17 cellular contexts compared by ENCODE assay signal in genomic region chr2:36594849-36595248, GRCh38. TPM values are rescaled to one million over a fixed set of nuclear protein-coding genes. Genes with fewer than 3 reads are reported as not detected.
DNase-seq lines count a peak whose midpoint lies in the region; ATAC-seq and TF ChIP-seq lines count a peak whose summit lies in the region.
"Had no signal": no experiment of that assay in that cellular context is flagged by ENCODE, and none has a peak within 500 bp of the region (broad histone marks: within the 10 kb centered on the region; RNA-seq: fewer than 3 reads in every experiment).

No MANE protein-coding gene starts in this region.

- H3K18ac ChIP-seq in IMR-90 (ENCODE audit: low read depth, low read length): no peak overlapping the region

- TF ChIP-seq CTCF in IMR-90 (conservative IDR thresholded peaks at IDR 0.05; ENCODE audit: low read depth, low read length) (no peak), colonic mucosa (IDR thresholded peaks at IDR 0.05) (no peak), nephron (IDR thresholded peaks at IDR 0.05; ENCODE audit: unreplicated experiment in 3 of 3) (no peak), ovary (IDR thresholded peaks at IDR 0.05) (no peak)

- no peak overlapping the region for H2BK20ac ChIP-seq in IMR-90 (ENCODE audit: low read depth, low read length)

- no peak overlapping the region for H2AFZ ChIP-seq in IMR-90 (replicated peaks; ENCODE audit: low read length, poor library complexity)

- H3K27me3 Mint-ChIP-seq in nephron (ENCODE audit: low read depth): no peaks in the 10 kb centered on the region
- no peaks in the 10 kb centered on the region for H3K27me3 Mint-ChIP-seq in activated CD8-positive, alpha-beta memory T cell treated with anti-CD3 and anti-CD28 coated beads, Interleukin-2, amount 10 ng/mL, durations not matched to agents 7 days and 5 days
- H3K27me3 Mint-ChIP-seq: CD4-positive, CD25-positive, alpha-beta regulatory T cell had no signal

- H4K20me1 ChIP-seq in IMR-90 (ENCODE audit: insufficient read depth, low read length): peaks cover 25% of the 10 kb centered on the region; the same call in 1 of the 2 replicates

- POLR2A ChIA-PET in IMR-90 (lab: Charles Lee; ENCODE audit: unreplicated experiment): no interaction called here

- H3K27ac Mint-ChIP-seq in nephron: no peak overlapping the region
- no peak overlapping the region for H3K27ac Mint-ChIP-seq in activated CD8-positive, alpha-beta memory T cell treated with anti-CD3 and anti-CD28 coated beads, Interleukin-2, amount 10 ng/mL, durations not matched to agents 7 days and 5 days
- H3K27ac Mint-ChIP-seq: CD4-positive, CD25-positive, alpha-beta regulatory T cell had no signal

- in situ Hi-C loops in IMR-90 (cut with MboI; ENCODE audit: low sequenced_read_pairs): no loop called here

- H3K27me3 ChIP-seq in IMR-90 (ENCODE audit: control insufficient read depth, insufficient read depth, low read length) (no peaks in the 10 kb centered on the region), colonic mucosa (no peaks in the 10 kb centered on the region), ovary (no peaks in the 10 kb centered on the region)

- peaks cover 15% of the 10 kb centered on the region for H3K9me1 ChIP-seq in IMR-90 (ENCODE audit: insufficient read depth, low read length)

- peaks cover 26 to 66% of the 10 kb centered on the region in 2 experiments for H3K79me1 ChIP-seq in IMR-90 (ENCODE audit: low read depth in 1 of 2, low read length in 2 of 2)

- no peak overlapping the region for H2AK5ac ChIP-seq in IMR-90 (ENCODE audit: low read depth, low read length)

- no peaks in the 10 kb centered on the region for H3K9me3 Mint-ChIP-seq in nephron
- H3K9me3 Mint-ChIP-seq in activated CD8-positive, alpha-beta memory T cell treated with anti-CD3 and anti-CD28 coated beads, Interleukin-2, amount 10 ng/mL, durations not matched to agents 7 days and 5 days (ENCODE audit: low read depth): no peaks in the 10 kb centered on the region
- H3K9me3 Mint-ChIP-seq: CD4-positive, CD25-positive, alpha-beta regulatory T cell had no signal

- CTCF ChIA-PET in IMR-90 (lab: Yijun Ruan, JAX): no interaction called here
- CTCF ChIA-PET in activated CD8-positive, alpha-beta memory T cell treated with anti-CD3 and anti-CD28 coated beads, Interleukin-2, amount 10 ng/mL, durations not matched to agents 7 days and 5 days (lab: Charles Lee): no interaction called here

- intact Hi-C loops in IMR-90 (cut with micrococcal nuclease): no loop called here
- intact Hi-C loops in colonic mucosa (cut with DNase I): no loop called here
- intact Hi-C loops in ovary (cut with DNase I): loop anchor here in 1 of 4 donors (5.0 kb wide), 1 partner anchor 243 kb away; no protein-coding TSS in a partner anchor

- H3K14ac ChIP-seq in IMR-90 (replicated peaks; ENCODE audit: low read depth, low read length): no peak overlapping the region

- peaks cover 31% of the 10 kb centered on the region for H3K4me1 Mint-ChIP-seq in nephron
- peaks cover 16% of the 10 kb centered on the region for H3K4me1 Mint-ChIP-seq in activated CD8-positive, alpha-beta memory T cell treated with anti-CD3 and anti-CD28 coated beads, Interleukin-2, amount 10 ng/mL, durations not matched to agents 7 days and 5 days

- no peak overlapping the region for H2BK120ac ChIP-seq in IMR-90 (ENCODE audit: low read depth, low read length)

- no peak overlapping the region for H3K56ac ChIP-seq in IMR-90 (ENCODE audit: extremely low read depth, insufficient read depth, low read length)

- H3K4me3 Mint-ChIP-seq in nephron: peak overlapping the region in 2 of 3 experiments; percentile 12 to 76
- no peak overlapping the region for H3K4me3 Mint-ChIP-seq in activated CD8-positive, alpha-beta memory T cell treated with anti-CD3 and anti-CD28 coated beads, Interleukin-2, amount 10 ng/mL, durations not matched to agents 7 days and 5 days

- TF ChIP-seq EP300 in ovary (IDR thresholded peaks at IDR 0.05): no peak

- no TSS peak for BruUV-seq in IMR-90 (replicated peaks; lab: Mats Ljungman, UMichigan)

- H3K36me3 Mint-ChIP-seq in nephron (ENCODE audit: low read depth): peaks cover 41% of the 10 kb centered on the region
- H3K36me3 Mint-ChIP-seq in activated CD8-positive, alpha-beta memory T cell treated with anti-CD3 and anti-CD28 coated beads, Interleukin-2, amount 10 ng/mL, durations not matched to agents 7 days and 5 days: peaks cover 5% of the 10 kb centered on the region

- H2BK15ac ChIP-seq in IMR-90 (ENCODE audit: low read depth, low read length): no peak overlapping the region

- dilution Hi-C loops in IMR-90 (cut with HindIII; ENCODE audit: low sequenced_read_pairs, unreplicated experiment): no loop called here

- no CpG with 5 or more reads among the region's 6 CpGs for WGBS in IMR-90 (ENCODE audit: extremely low coverage in 2 of 2, insufficient read length in 1 of 2), 2 experiments
- 61 to 72% (median 64%) methylated on average over 6 of the region's 6 CpGs for WGBS in ovary, 3 donors

- no peak overlapping the region for H3K23ac ChIP-seq in IMR-90 (ENCODE audit: low read depth, low read length)

- H2AK9ac ChIP-seq in IMR-90 (replicated peaks; ENCODE audit: low read depth, low read length, poor library complexity): no peak overlapping the region

- peaks cover 8% of the 10 kb centered on the region for H3K36me3 ChIP-seq in IMR-90 (ENCODE audit: control insufficient read depth, insufficient read depth, low read length)
- no peaks in the 10 kb centered on the region for H3K36me3 ChIP-seq in colonic mucosa
- no peaks in the 10 kb centered on the region for H3K36me3 ChIP-seq in ovary

- no peak overlapping the region for H3K4ac ChIP-seq in IMR-90 (ENCODE audit: low read depth, low read length)

- H3K4me1 ChIP-seq in IMR-90 (ENCODE audit: control insufficient read depth, insufficient read depth, low read length) (peaks cover 9% of the 10 kb centered on the region), colonic mucosa (peaks cover 12% of the 10 kb centered on the region), ovary (ENCODE audit: insufficient read depth) (peaks cover 14% of the 10 kb centered on the region)

- H3K4me3 ChIP-seq in IMR-90 (ENCODE audit: insufficient read depth, low read depth, low read length) (no peak overlapping the region), colonic mucosa (no peak overlapping the region), ovary (no peak overlapping the region)
- H3K4me3 ChIP-seq: SK-N-MC had no signal

- no peak for ATAC-seq in IMR-90 (ENCODE audit: low read depth)
- ATAC-seq in activated CD8-positive, alpha-beta memory T cell treated with anti-CD3 and anti-CD28 coated beads, Interleukin-2, amount 10 ng/mL, durations not matched to agents 7 days and 5 days: no peak

- H4K91ac ChIP-seq in IMR-90 (ENCODE audit: insufficient read depth, low read depth, low read length): no peak overlapping the region

- H3K27ac ChIP-seq in IMR-90 (ENCODE audit: insufficient read depth, low read length) (no peak overlapping the region), colonic mucosa (peak overlapping the region; percentile 46), temporal lobe (ENCODE audit: low read depth, low read length) (peak overlapping the region; percentile 9), ovary (no peak overlapping the region)
- H3K27ac ChIP-seq: SK-N-MC had no signal

- H3K4me2 ChIP-seq in IMR-90 (ENCODE audit: low read depth, low read length): peak overlapping the region; percentile 22; the same call in 1 of the 2 replicates

- H3K9me3 ChIP-seq in IMR-90 (ENCODE audit: control insufficient read depth, insufficient read depth, low read length) (no peaks in the 10 kb centered on the region), colonic mucosa (no peaks in the 10 kb centered on the region), ovary (no peaks in the 10 kb centered on the region)

- no peak overlapping the region for H4K8ac ChIP-seq in IMR-90 (ENCODE audit: low read depth in 2 of 2, low read length in 2 of 2)

- no peak overlapping the region for H3K9ac ChIP-seq in IMR-90 (ENCODE audit: low read depth, low read length)
- H3K9ac ChIP-seq in colonic mucosa (ENCODE audit: low read depth in 2 of 2, low read length in 2 of 2): no peak overlapping the region

- DNase-seq in IMR-90 (no peak), colonic mucosa (peak; percentile 66), ovary (no peak), SKM-1 treated with dmso at 0.1 percent for 144 hours (lab: John Stamatoyannopoulos, UW; ENCODE audit: unreplicated experiment) (no peak)
- no peak for DNase-seq in activated CD8-positive, alpha-beta memory T cell treated with anti-CD3 and anti-CD28 coated beads, Interleukin-2, amount 10 ng/mL, durations not matched to agents 7 days and 5 days
- DNase-seq: Calu3; CD4-positive, CD25-positive, alpha-beta regulatory T cell; DMS79; HCEC 1CT; NCI-H1105; NCI-H1694; NCI-H2227 treated with DMSO at 0.1 percent for 48 hours; NCI-H524 treated with DMSO at 0.1 percent for 48 hours; Right ventricle myocardium superior had no signal

- TF ChIP-seq POLR2A in IMR-90 (IDR thresholded peaks at IDR 0.05; ENCODE audit: low read depth, low read length) (no peak), ovary (IDR thresholded peaks at IDR 0.05) (no peak)

- H4K5ac ChIP-seq in IMR-90 (ENCODE audit: low read depth, low read length): no peak overlapping the region; the same call in 1 of the 2 replicates

- H2BK5ac ChIP-seq in IMR-90 (ENCODE audit: low read depth, low read length, poor library complexity, severe bottlenecking): no peak overlapping the region

- no peak for TF ChIP-seq RAD21 in IMR-90 (IDR thresholded peaks at IDR 0.05; ENCODE audit: low read length)

TF ChIP-seq in IMR-90, 13 proteins besides CTCF, POLR2A, EP300 and RAD21 (continues in another document):
- TF ChIP-seq SMC3 (IDR thresholded peaks at IDR 0.05; ENCODE audit: low read depth, low read length) (no peak), NFE2L2 (IDR thresholded peaks at IDR 0.05; ENCODE audit: low read depth, low read length) (no peak), RFX5 (IDR thresholded peaks at IDR 0.05; ENCODE audit: low read depth, low read length) (no peak)
- TF ChIP-seq, protein P1, sequence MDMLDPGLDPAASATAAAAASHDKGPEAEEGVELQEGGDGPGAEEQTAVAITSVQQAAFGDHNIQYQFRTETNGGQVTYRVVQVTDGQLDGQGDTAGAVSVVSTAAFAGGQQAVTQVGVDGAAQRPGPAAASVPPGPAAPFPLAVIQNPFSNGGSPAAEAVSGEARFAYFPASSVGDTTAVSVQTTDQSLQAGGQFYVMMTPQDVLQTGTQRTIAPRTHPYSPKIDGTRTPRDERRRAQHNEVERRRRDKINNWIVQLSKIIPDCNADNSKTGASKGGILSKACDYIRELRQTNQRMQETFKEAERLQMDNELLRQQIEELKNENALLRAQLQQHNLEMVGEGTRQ (IDR thresholded peaks at IDR 0.05; ENCODE audit: low read depth, low read length): no peak

RNA-seq across cellular contexts. Expression of gene FEZ2, which starts 3.1 kb away (rescaled TPM):
- total RNA-seq in IMR-90 (2012; rRNA removed) (19.4 and 43.3 TPM in 2 replicates), colonic mucosa (10 to 100 TPM; 34.3 to 50.0 TPM), temporal lobe (50.6 TPM), ovary (10 to 100 TPM; 34.3 to 49.4 (median 41.3) TPM)
- polyA plus RNA-seq in IMR-90 (2012; rRNA removed) (31.6 and 32.4 TPM in 2 replicates), ovary (10 to 100 TPM; 28.9 to 70.9 TPM)
- 5.2 and 11.4 TPM in 2 replicates for polyA plus RNA-seq in IMR-90 (2012; cell fraction: cytosol; rRNA removed)
- 1.9 and 13.6 TPM in 2 replicates for polyA plus RNA-seq in IMR-90 (2012; cell fraction: nucleus; rRNA removed; ENCODE audit: low replicate concordance)
- total RNA-seq in activated CD8-positive, alpha-beta memory T cell treated with anti-CD3 and anti-CD28 coated beads, Interleukin-2, amount 10 ng/mL, durations not matched to agents 7 days and 5 days: 10 to 100 TPM in 1 of 2 experiments, 1 to 10 TPM in 1; 9.9 to 13.3 TPM

Comparison
In these comparisons a context has a peak if more than half of its experiments do, and no peak if none do; other contexts are left out.
1. H3K27ac ChIP-seq: peak in colonic mucosa (single experiment) and temporal lobe (single experiment); none in IMR-90 (single experiment) and ovary (0 of 2).